In genomic region chr7:4744391-4745264, GRCh38 we compare ENCODE assay signal across 8 cellular contexts. TPM values are rescaled to one million over a fixed set of nuclear protein-coding genes. Genes with fewer than 3 reads are reported as not detected.
A peak's percentile ranks its signal among the peaks of the same experiment; 100 is the strongest.
DNase-seq lines count a peak whose midpoint lies in the region; ATAC-seq and TF ChIP-seq lines count a peak whose summit lies in the region.

No MANE protein-coding gene starts in this region.

- H3K4me1 ChIP-seq in liver (ENCODE audit: control insufficient read depth in 4 of 4, insufficient read depth in 4 of 4, low read length in 3 of 4) = peaks cover 11 to 26% (median 17%) of the 10 kb centered on the region in 4 donors

- H3K36me3 ChIP-seq in liver (ENCODE audit: control insufficient read depth in 4 of 4, insufficient read depth in 3 of 4, low read depth in 1 of 4, low read length in 3 of 4) = peaks cover 0 to 10% (median 4%) of the 10 kb centered on the region in 4 donors

- peak; percentile 30 to 60 for TF ChIP-seq RAD21 in liver (IDR thresholded peaks at IDR 0.05)

- H3K27ac ChIP-seq in liver (ENCODE audit: low read depth in 1 of 2, low read length in 2 of 2) = peak overlapping the region; percentile 84 to 93

- H3K36me3 Mint-ChIP-seq in activated CD4-positive, alpha-beta T cell treated with anti-CD3 and anti-CD28 coated beads, Interleukin-2, amount 10 ng/mL, durations not matched to agents 24 days and 14 days (ENCODE audit: low read depth) = peaks cover 40% of the 10 kb centered on the region

- no peaks in the 10 kb centered on the region for H3K9me3 Mint-ChIP-seq in activated CD4-positive, alpha-beta T cell treated with anti-CD3 and anti-CD28 coated beads, Interleukin-2, amount 10 ng/mL, durations not matched to agents 24 days and 14 days

- peak overlapping the region; percentile 89 for H3K4me3 Mint-ChIP-seq in activated CD4-positive, alpha-beta T cell treated with anti-CD3 and anti-CD28 coated beads, Interleukin-2, amount 10 ng/mL, durations not matched to agents 24 days and 14 days

- H3K27me3 Mint-ChIP-seq in activated CD4-positive, alpha-beta T cell treated with anti-CD3 and anti-CD28 coated beads, Interleukin-2, amount 10 ng/mL, durations not matched to agents 24 days and 14 days = no peaks in the 10 kb centered on the region

- intact Hi-C loops in activated CD4-positive, alpha-beta T cell treated with anti-CD3 and anti-CD28 coated beads, Interleukin-2, amount 10 ng/mL, durations not matched to agents 24 days and 14 days (cut with micrococcal nuclease) = loop anchor here (1.0 kb wide), 3 partner anchors 19 to 103 kb away; no protein-coding TSS in a partner anchor

- WGBS in liver = 29% methylated on average over 31 of the region's 31 CpGs

- peak overlapping the region; percentile 94 for H3K27ac Mint-ChIP-seq in activated CD4-positive, alpha-beta T cell treated with anti-CD3 and anti-CD28 coated beads, Interleukin-2, amount 10 ng/mL, durations not matched to agents 24 days and 14 days

- H3K4me1 Mint-ChIP-seq in activated CD4-positive, alpha-beta T cell treated with anti-CD3 and anti-CD28 coated beads, Interleukin-2, amount 10 ng/mL, durations not matched to agents 24 days and 14 days = peaks cover 66% of the 10 kb centered on the region

- peak overlapping the region in 1 of 3 donors; percentile 39 for H3K4me3 ChIP-seq in liver (ENCODE audit: low read depth in 1 of 3, low read length in 3 of 3)

- peak; percentile 98 for DNase-seq in AG08395 (ENCODE audit: low spot score)
- peak; percentile 100 for DNase-seq in NCI-H226
- peak; percentile 95 for DNase-seq in activated CD4-positive, alpha-beta T cell treated with anti-CD3 and anti-CD28 coated beads, Interleukin-2, amount 10 ng/mL, durations not matched to agents 24 days and 14 days
- peak; percentile 90 to 97 for DNase-seq in dermis microvascular lymphatic vessel endothelial cell (ENCODE audit: low read depth in 2 of 2)
- DNase-seq in stimulated activated CD4-positive, alpha-beta T cell treated with anti-CD3 and anti-CD28 coated beads, Interleukin-4, amount 100 ng/mL, for 1 hour = peak; percentile 67

- no peaks in the 10 kb centered on the region for H3K27me3 ChIP-seq in liver (ENCODE audit: control insufficient read depth in 4 of 4, insufficient read depth in 4 of 4, low read length in 3 of 4)

- TF ChIP-seq CTCF in liver (IDR thresholded peaks at IDR 0.05; ENCODE audit: low read depth, low read length, missing input control) = no peak

- H3K9me3 ChIP-seq in liver (ENCODE audit: control insufficient read depth in 4 of 4, low read length in 3 of 4) = no peaks in the 10 kb centered on the region

- peak overlapping the region; percentile 17 to 36 for H3K9ac ChIP-seq in liver (ENCODE audit: low read depth in 1 of 2, low read length in 2 of 2)

- peak; percentile 77 for ATAC-seq in GM18909 (IDR thresholded peaks at IDR 0.05; ENCODE audit: poor library complexity, unreplicated experiment)
- ATAC-seq in HG03159 (IDR thresholded peaks at IDR 0.05; ENCODE audit: unreplicated experiment) = peak; percentile 75

TF ChIP-seq in liver, 16 proteins besides CTCF, POLR2A, EP300 and RAD21:
- peak; percentile 87 for TF ChIP-seq FOXA1 (IDR thresholded peaks at IDR 0.05)
- TF ChIP-seq GABPA (IDR thresholded peaks at IDR 0.05 in 1 of 2, conservative IDR thresholded peaks at IDR 0.05 in 1 of 2) = peak in 1 of 2 donors; percentile 34
- TF ChIP-seq SP1 (IDR thresholded peaks at IDR 0.05) = peak; percentile 86
- no peak for TF ChIP-seq YY1 (IDR thresholded peaks at IDR 0.05)
- peak; percentile 63 for TF ChIP-seq NR2F2 (IDR thresholded peaks at IDR 0.05)
- peak; percentile 72 for TF ChIP-seq TAF1 (conservative IDR thresholded peaks at IDR 0.05)
- no peak for TF ChIP-seq ATF3 (IDR thresholded peaks at IDR 0.05)
- TF ChIP-seq HNF4A (conservative IDR thresholded peaks at IDR 0.05) = peak; percentile 33 to 45
- peak; percentile 29 to 58 for TF ChIP-seq JUND (IDR thresholded peaks at IDR 0.05)
- TF ChIP-seq RXRA (IDR thresholded peaks at IDR 0.05) = peak; percentile 67 to 68
- TF ChIP-seq, protein P1, sequence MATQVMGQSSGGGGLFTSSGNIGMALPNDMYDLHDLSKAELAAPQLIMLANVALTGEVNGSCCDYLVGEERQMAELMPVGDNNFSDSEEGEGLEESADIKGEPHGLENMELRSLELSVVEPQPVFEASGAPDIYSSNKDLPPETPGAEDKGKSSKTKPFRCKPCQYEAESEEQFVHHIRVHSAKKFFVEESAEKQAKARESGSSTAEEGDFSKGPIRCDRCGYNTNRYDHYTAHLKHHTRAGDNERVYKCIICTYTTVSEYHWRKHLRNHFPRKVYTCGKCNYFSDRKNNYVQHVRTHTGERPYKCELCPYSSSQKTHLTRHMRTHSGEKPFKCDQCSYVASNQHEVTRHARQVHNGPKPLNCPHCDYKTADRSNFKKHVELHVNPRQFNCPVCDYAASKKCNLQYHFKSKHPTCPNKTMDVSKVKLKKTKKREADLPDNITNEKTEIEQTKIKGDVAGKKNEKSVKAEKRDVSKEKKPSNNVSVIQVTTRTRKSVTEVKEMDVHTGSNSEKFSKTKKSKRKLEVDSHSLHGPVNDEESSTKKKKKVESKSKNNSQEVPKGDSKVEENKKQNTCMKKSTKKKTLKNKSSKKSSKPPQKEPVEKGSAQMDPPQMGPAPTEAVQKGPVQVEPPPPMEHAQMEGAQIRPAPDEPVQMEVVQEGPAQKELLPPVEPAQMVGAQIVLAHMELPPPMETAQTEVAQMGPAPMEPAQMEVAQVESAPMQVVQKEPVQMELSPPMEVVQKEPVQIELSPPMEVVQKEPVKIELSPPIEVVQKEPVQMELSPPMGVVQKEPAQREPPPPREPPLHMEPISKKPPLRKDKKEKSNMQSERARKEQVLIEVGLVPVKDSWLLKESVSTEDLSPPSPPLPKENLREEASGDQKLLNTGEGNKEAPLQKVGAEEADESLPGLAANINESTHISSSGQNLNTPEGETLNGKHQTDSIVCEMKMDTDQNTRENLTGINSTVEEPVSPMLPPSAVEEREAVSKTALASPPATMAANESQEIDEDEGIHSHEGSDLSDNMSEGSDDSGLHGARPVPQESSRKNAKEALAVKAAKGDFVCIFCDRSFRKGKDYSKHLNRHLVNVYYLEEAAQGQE (IDR thresholded peaks at IDR 0.05) = peak; percentile 86
- peak; percentile 78 for TF ChIP-seq FOXA2 (IDR thresholded peaks at IDR 0.05)
- TF ChIP-seq ZBTB33 (IDR thresholded peaks at IDR 0.05) = no peak
- TF ChIP-seq MAX (IDR thresholded peaks at IDR 0.05) = peak; percentile 66
- peak; percentile 86 to 94 for TF ChIP-seq EGR1 (IDR thresholded peaks at IDR 0.05; ENCODE audit: low read depth in 2 of 2)
- TF ChIP-seq HNF4G (IDR thresholded peaks at IDR 0.05) = no peak
TF ChIP-seq in liver: peak in this region for 12.

RNA-seq across cellular contexts. Expression of gene AP5Z1, which starts 30.8 kb away (rescaled TPM):
- total RNA-seq in activated CD4-positive, alpha-beta T cell treated with anti-CD3 and anti-CD28 coated beads, Interleukin-2, amount 10 ng/mL, durations not matched to agents 24 days and 14 days = 42.2 and 44.4 TPM in 2 replicates
- total RNA-seq in dermis microvascular lymphatic vessel endothelial cell (17.6 and 33.1 TPM in 2 replicates), liver (10 to 100 TPM; 14.5 to 16.0 TPM)
- 10 to 100 TPM; 10.2 to 14.0 TPM for polyA plus RNA-seq in liver
